In the genomic region with DNA sequence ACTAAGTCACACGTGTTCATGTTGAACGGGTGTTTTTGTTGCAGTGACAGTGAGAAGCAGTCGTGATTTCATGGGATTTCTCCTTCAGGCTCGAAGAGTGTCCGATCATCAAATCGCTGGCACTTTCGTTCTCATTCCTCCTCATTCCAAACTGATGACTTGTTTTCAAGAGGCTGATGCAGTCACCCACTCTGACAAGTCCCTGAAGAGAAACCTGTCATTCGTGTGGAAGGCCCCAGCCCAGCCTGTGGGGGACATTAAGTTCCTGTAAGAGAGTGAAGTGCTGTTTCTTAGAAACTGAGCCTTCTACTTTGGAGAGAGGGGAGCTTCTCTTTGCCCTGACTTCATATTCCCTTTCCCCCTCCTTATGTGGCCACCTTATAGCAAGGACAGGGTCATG, we compare ENCODE assay signal across 1 cellular context.
TF ChIP-seq lines count a peak whose summit lies in the region.

No MANE protein-coding gene starts in this region.

TF ChIP-seq in GM23338, 12 proteins besides CTCF, POLR2A, EP300 and RAD21 (continued from another document):
- TF ChIP-seq, protein P1, sequence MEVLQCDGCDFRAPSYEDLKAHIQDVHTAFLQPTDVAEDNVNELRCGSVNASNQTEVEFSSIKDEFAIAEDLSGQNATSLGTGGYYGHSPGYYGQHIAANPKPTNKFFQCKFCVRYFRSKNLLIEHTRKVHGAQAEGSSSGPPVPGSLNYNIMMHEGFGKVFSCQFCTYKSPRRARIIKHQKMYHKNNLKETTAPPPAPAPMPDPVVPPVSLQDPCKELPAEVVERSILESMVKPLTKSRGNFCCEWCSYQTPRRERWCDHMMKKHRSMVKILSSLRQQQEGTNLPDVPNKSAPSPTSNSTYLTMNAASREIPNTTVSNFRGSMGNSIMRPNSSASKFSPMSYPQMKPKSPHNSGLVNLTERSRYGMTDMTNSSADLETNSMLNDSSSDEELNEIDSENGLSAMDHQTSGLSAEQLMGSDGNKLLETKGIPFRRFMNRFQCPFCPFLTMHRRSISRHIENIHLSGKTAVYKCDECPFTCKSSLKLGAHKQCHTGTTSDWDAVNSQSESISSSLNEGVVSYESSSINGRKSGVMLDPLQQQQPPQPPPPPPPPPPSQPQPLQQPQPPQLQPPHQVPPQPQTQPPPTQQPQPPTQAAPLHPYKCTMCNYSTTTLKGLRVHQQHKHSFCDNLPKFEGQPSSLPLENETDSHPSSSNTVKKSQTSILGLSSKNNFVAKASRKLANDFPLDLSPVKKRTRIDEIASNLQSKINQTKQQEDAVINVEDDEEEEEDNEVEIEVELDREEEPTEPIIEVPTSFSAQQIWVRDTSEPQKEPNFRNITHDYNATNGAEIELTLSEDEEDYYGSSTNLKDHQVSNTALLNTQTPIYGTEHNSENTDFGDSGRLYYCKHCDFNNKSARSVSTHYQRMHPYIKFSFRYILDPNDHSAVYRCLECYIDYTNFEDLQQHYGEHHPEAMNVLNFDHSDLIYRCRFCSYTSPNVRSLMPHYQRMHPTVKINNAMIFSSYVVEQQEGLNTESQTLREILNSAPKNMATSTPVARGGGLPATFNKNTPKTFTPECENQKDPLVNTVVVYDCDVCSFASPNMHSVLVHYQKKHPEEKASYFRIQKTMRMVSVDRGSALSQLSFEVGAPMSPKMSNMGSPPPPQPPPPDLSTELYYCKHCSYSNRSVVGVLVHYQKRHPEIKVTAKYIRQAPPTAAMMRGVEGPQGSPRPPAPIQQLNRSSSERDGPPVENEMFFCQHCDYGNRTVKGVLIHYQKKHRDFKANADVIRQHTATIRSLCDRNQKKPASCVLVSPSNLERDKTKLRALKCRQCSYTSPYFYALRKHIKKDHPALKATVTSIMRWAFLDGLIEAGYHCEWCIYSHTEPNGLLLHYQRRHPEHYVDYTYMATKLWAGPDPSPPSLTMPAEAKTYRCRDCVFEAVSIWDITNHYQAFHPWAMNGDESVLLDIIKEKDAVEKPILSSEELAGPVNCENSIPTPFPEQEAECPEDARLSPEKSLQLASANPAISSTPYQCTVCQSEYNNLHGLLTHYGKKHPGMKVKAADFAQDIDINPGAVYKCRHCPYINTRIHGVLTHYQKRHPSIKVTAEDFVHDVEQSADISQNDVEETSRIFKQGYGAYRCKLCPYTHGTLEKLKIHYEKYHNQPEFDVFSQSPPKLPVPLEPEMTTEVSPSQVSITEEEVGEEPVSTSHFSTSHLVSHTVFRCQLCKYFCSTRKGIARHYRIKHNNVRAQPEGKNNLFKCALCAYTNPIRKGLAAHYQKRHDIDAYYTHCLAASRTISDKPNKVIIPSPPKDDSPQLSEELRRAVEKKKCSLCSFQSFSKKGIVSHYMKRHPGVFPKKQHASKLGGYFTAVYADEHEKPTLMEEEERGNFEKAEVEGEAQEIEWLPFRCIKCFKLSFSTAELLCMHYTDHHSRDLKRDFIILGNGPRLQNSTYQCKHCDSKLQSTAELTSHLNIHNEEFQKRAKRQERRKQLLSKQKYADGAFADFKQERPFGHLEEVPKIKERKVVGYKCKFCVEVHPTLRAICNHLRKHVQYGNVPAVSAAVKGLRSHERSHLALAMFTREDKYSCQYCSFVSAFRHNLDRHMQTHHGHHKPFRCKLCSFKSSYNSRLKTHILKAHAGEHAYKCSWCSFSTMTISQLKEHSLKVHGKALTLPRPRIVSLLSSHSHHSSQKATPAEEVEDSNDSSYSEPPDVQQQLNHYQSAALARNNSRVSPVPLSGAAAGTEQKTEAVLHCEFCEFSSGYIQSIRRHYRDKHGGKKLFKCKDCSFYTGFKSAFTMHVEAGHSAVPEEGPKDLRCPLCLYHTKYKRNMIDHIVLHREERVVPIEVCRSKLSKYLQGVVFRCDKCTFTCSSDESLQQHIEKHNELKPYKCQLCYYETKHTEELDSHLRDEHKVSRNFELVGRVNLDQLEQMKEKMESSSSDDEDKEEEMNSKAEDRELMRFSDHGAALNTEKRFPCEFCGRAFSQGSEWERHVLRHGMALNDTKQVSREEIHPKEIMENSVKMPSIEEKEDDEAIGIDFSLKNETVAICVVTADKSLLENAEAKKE (CRISPR knock-in tag; IDR thresholded peaks at IDR 0.05): no peak
- TF ChIP-seq, protein P2, sequence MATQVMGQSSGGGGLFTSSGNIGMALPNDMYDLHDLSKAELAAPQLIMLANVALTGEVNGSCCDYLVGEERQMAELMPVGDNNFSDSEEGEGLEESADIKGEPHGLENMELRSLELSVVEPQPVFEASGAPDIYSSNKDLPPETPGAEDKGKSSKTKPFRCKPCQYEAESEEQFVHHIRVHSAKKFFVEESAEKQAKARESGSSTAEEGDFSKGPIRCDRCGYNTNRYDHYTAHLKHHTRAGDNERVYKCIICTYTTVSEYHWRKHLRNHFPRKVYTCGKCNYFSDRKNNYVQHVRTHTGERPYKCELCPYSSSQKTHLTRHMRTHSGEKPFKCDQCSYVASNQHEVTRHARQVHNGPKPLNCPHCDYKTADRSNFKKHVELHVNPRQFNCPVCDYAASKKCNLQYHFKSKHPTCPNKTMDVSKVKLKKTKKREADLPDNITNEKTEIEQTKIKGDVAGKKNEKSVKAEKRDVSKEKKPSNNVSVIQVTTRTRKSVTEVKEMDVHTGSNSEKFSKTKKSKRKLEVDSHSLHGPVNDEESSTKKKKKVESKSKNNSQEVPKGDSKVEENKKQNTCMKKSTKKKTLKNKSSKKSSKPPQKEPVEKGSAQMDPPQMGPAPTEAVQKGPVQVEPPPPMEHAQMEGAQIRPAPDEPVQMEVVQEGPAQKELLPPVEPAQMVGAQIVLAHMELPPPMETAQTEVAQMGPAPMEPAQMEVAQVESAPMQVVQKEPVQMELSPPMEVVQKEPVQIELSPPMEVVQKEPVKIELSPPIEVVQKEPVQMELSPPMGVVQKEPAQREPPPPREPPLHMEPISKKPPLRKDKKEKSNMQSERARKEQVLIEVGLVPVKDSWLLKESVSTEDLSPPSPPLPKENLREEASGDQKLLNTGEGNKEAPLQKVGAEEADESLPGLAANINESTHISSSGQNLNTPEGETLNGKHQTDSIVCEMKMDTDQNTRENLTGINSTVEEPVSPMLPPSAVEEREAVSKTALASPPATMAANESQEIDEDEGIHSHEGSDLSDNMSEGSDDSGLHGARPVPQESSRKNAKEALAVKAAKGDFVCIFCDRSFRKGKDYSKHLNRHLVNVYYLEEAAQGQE (IDR thresholded peaks at IDR 0.05; ENCODE audit: unreplicated experiment): no peak
